ENCODE assay signal across 14 cellular contexts in the genomic region with DNA sequence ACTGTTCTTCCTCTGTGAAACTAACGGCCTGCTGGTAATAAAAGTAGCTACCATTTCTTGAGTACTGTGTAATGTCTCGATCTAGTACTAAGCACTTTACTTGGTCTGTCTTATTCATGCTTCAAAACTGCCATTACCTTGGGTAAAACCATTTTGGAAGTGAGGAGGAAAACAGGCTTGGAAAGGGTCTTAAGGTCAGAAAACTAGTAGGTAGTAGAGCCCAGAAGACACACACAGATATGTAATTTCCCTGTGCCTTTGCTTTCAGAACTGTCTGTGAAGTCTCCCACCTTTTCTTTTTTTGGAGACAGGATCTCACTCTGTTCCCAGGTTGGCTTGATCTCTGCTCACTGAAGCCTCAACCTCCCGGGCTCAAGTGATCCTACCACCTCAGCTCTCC.
"Had no signal": no experiment of that assay in that cellular context is flagged by ENCODE, and none has a peak within 500 bp of the region (broad histone marks: within the 10 kb centered on the region; RNA-seq: fewer than 3 reads in every experiment).

No MANE protein-coding gene starts in this region.

- ATAC-seq: esophagus mucosa had no signal

- H3K27ac ChIP-seq: neutrophil, skin epidermis, tibial artery, vagina had no signal

- DNase-seq: activated CD4-positive, alpha-beta T cell treated with anti-CD3 and anti-CD28 coated beads, Interleukin-2, amount 50 U/mL, for 4 hours; activated effector memory CD4-positive, alpha-beta T cell treated with Interleukin-2 at 50 U/mL for 16 hours; anterior cingulate cortex; cerebellar nuclear complex; dermis blood vessel endothelial cell; hippocampal formation; midbrain; tibial artery had no signal

- H3K27me3 Mint-ChIP-seq: activated naive CD8-positive, alpha-beta T cell had no signal

- H3K4me3 ChIP-seq: skin epidermis, tibial artery, vagina had no signal

- H3K27me3 ChIP-seq: neutrophil, tibial artery, vagina had no signal

- H3K9me3 ChIP-seq: neutrophil, tibial artery, vagina had no signal

- H3K9me3 Mint-ChIP-seq: T-helper 2 cell treated with Interferon-gamma antibody and Interleukin-4, amounts not matched to agents 5 μg/mL and 100 μg/mL, for 36 hours had no signal
